16 cellular contexts compared by ENCODE assay signal in genomic region chr18:38427234-38427633, GRCh38.
A peak's percentile ranks its signal among the peaks of the same experiment; 100 is the strongest.
DNase-seq lines count a peak whose midpoint lies in the region; ATAC-seq and TF ChIP-seq lines count a peak whose summit lies in the region.
"Had no signal": no experiment of that assay in that cellular context is flagged by ENCODE, and none has a peak within 500 bp of the region (broad histone marks: within the 10 kb centered on the region; RNA-seq: fewer than 3 reads in every experiment).

No MANE protein-coding gene starts in this region.

- H3K36me3 ChIP-seq in breast epithelium = no peaks in the 10 kb centered on the region
- H3K36me3 ChIP-seq: cardiac muscle cell had no signal

- intact Hi-C loops in MCF 10A (cut with micrococcal nuclease) = no loop called here
- intact Hi-C loops in breast epithelium (cut with DNase I; ENCODE audit: low total_unique reads) = no loop called here

- H3K27me3 ChIP-seq in breast epithelium = no peaks in the 10 kb centered on the region
- H3K27me3 ChIP-seq: cardiac muscle cell had no signal

- no TSS peak for BruUV-seq in MCF 10A (replicated peaks; lab: Mats Ljungman, UMichigan)

- CTCF ChIA-PET in MCF 10A (lab: Yijun Ruan, JAX) = interaction anchor here (0.6 kb wide), 1 partner anchor 9 kb away, joined by 4 read pairs; no protein-coding TSS in a partner anchor

- TF ChIP-seq CTCF in MCF 10A (IDR thresholded peaks at IDR 0.05; ENCODE audit: unreplicated experiment) (no peak), breast epithelium (IDR thresholded peaks at IDR 0.05) (no peak), nephron progenitor cell (IDR thresholded peaks at IDR 0.05) (no peak), GM10266 (IDR thresholded peaks at IDR 0.05; ENCODE audit: control insufficient read depth, insufficient read depth, low read depth, missing control alignments) (no peak)

- no peaks in the 10 kb centered on the region for H3K9me3 ChIP-seq in breast epithelium

- H3K27ac Mint-ChIP-seq in MCF 10A (ENCODE audit: low read depth, unreplicated experiment) (no peak overlapping the region), nephron progenitor cell (no peak overlapping the region)
- H3K27ac Mint-ChIP-seq: B cell; naive thymus-derived CD8-positive, alpha-beta T cell had no signal

- DNase-seq in MCF 10A (ENCODE audit: unreplicated experiment) (peak; percentile 18), breast epithelium (ENCODE audit: low spot score in 2 of 2) (no peak), NCI-H1092 (lab: John Stamatoyannopoulos, UW) (peak; percentile 48), SK-N-DZ (ENCODE audit: low spot score) (peak; percentile 12), superior temporal gyrus (ENCODE audit: extremely low spot score) (peak; percentile 35), nephron progenitor cell (no peak), GM10266 (ENCODE audit: extremely low spot score) (no peak)
- DNase-seq: activated naive CD4-positive, alpha-beta T cell treated with anti-CD3 and anti-CD28 coated beads, Interleukin-2, amount 50 U/mL, for 16 hours; naive thymus-derived CD8-positive, alpha-beta T cell; NCI-H2029 treated with DMSO at 0.1 percent for 48 hours; SHP77 treated with DMSO at 0.1 percent for 48 hours had no signal

- H3K27me3 Mint-ChIP-seq in MCF 10A (ENCODE audit: insufficient read depth, unreplicated experiment) (no peaks in the 10 kb centered on the region), nephron progenitor cell (ENCODE audit: low read depth, poor library complexity) (peaks cover 3% of the 10 kb centered on the region)
- H3K27me3 Mint-ChIP-seq: B cell had no signal

- H3K4me3 Mint-ChIP-seq in MCF 10A (ENCODE audit: unreplicated experiment) = no peak overlapping the region
- no peak overlapping the region for H3K4me3 Mint-ChIP-seq in nephron progenitor cell
- H3K4me3 Mint-ChIP-seq: B cell; naive thymus-derived CD8-positive, alpha-beta T cell had no signal

- no peaks in the 10 kb centered on the region for H3K4me1 ChIP-seq in breast epithelium

- H3K9me3 Mint-ChIP-seq in MCF 10A (ENCODE audit: unreplicated experiment) = no peaks in the 10 kb centered on the region
- H3K9me3 Mint-ChIP-seq in nephron progenitor cell = no peaks in the 10 kb centered on the region

- POLR2A ChIA-PET in MCF 10A (lab: Yijun Ruan, JAX) = interaction anchor here (0.6 kb wide), 1 partner anchor 666 kb away, joined by 3 read pairs; no protein-coding TSS in a partner anchor

- no peak for TF ChIP-seq POLR2A in breast epithelium (IDR thresholded peaks at IDR 0.05)

- no peaks in the 10 kb centered on the region for H3K36me3 Mint-ChIP-seq in MCF 10A (ENCODE audit: insufficient read depth, unreplicated experiment)
- H3K36me3 Mint-ChIP-seq in nephron progenitor cell (ENCODE audit: low read depth) = no peaks in the 10 kb centered on the region
- H3K36me3 Mint-ChIP-seq: naive thymus-derived CD8-positive, alpha-beta T cell had no signal

- H3K27ac ChIP-seq in breast epithelium = no peak overlapping the region
- H3K27ac ChIP-seq: cardiac muscle cell, skin epidermis had no signal

- no peak for ATAC-seq in GM18870 (IDR thresholded peaks at IDR 0.05; ENCODE audit: unreplicated experiment)
- ATAC-seq: left lobe of liver; naive thymus-derived CD8-positive, alpha-beta T cell had no signal

- H3K4me1 Mint-ChIP-seq in MCF 10A (ENCODE audit: insufficient read depth, unreplicated experiment) = no peaks in the 10 kb centered on the region
- peaks cover 5% of the 10 kb centered on the region for H3K4me1 Mint-ChIP-seq in nephron progenitor cell
- H3K4me1 Mint-ChIP-seq: B cell; naive thymus-derived CD8-positive, alpha-beta T cell had no signal

- H3K4me3 ChIP-seq in breast epithelium = no peak overlapping the region
- H3K4me3 ChIP-seq: cardiac muscle cell, skin epidermis had no signal

Comparison
In these comparisons a context has a peak if more than half of its experiments do, and no peak if none do; other contexts are left out.
1. DNase-seq: peak in MCF 10A (single experiment), NCI-H1092 (single experiment), SK-N-DZ (single experiment) and superior temporal gyrus (single experiment); none in breast epithelium (0 of 2), nephron progenitor cell (single experiment) and GM10266 (single experiment).